In the genomic region with DNA sequence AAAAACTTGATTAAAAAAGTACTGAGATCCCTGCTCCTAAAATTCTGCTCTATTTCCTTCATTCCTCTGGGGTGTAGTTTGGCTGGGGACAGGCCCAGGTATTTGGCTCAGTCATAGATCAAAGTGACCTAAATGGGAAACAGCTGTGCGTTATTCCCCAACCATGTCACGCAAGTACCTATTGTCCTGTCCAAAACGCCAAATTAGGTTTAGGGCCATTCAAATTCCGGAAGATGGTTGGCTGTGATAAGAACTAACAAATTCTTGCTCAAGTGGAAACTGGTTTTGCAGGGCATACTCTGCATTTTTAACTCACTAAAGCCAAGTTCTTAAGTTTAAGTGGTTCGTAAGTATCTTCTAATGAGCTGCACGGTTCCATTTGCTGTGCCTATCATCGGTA, we compare ENCODE assay signal across 17 cellular contexts.
DNase-seq lines count a peak whose midpoint lies in the region; ATAC-seq and TF ChIP-seq lines count a peak whose summit lies in the region.
"Had no signal": no experiment of that assay in that cellular context is flagged by ENCODE, and none has a peak within 500 bp of the region (broad histone marks: within the 10 kb centered on the region; RNA-seq: fewer than 3 reads in every experiment).

No MANE protein-coding gene starts in this region.

- no peak for ATAC-seq in SK-N-SH treated with all-trans-retinoic acid at 6 μM for 48 hours
- ATAC-seq in stimulated activated naive CD8-positive, alpha-beta T cell treated with anti-CD3 and anti-CD28 coated beads, Interleukin-15, Interleukin-2, amounts not matched to agents 100 U/mL and 50 U/mL, for 24 hours = no peak
- ATAC-seq: Panc1 had no signal

- H3K4me2 ChIP-seq in osteoblast (ENCODE audit: insufficient read depth, low read length) = no peak overlapping the region

- H4K20me1 ChIP-seq in osteoblast (ENCODE audit: insufficient read depth, low read length) = no peaks in the 10 kb centered on the region

- DNase-seq in Daoy (ENCODE audit: low read depth) = peak; percentile 63
- DNase-seq in glomerular endothelial cell (ENCODE audit: extremely low read depth, low read depth, low spot score) = peak; percentile 92
- peak; percentile 73 for DNase-seq in prostate gland (ENCODE audit: low spot score)
- DNase-seq in stimulated activated naive CD8-positive, alpha-beta T cell treated with anti-CD3 and anti-CD28 coated beads, Interleukin-15, Interleukin-2, amounts not matched to agents 100 U/mL and 50 U/mL, for 24 hours = no peak
- DNase-seq in osteoblast (ENCODE audit: insufficient read length, low spot score, missing footprints) = no peak
- no peak for DNase-seq in amygdala (lab: John Stamatoyannopoulos, UW)
- no peak for DNase-seq in DMS114 treated with DMSO at 0.1 percent for 48 hours (lab: John Stamatoyannopoulos, UW; ENCODE audit: unreplicated experiment)
- DNase-seq: activated CD4-positive, CD25-positive, alpha-beta regulatory T cell; activated naive CD4-positive, alpha-beta T cell treated with anti-CD3 and anti-CD28 coated beads for 36 hours; COR-L47; MG63; NCI-H1930; NCI-H526 treated with DMSO at 0.1 percent for 48 hours; stimulated activated CD4-positive, alpha-beta T cell treated with anti-CD3 and anti-CD28 coated beads, Interleukin-1b, Interleukin-23, amount 100 ng/mL, for 48 hours; T-helper 1 cell had no signal

- H3K9me3 ChIP-seq in prostate gland = no peaks in the 10 kb centered on the region
- H3K9me3 ChIP-seq in osteoblast (ENCODE audit: low read depth, low read length) = no peaks in the 10 kb centered on the region
- H3K9me3 ChIP-seq: MG63 had no signal

- no peak for TF ChIP-seq CTCF in prostate gland (IDR thresholded peaks at IDR 0.05)
- no peak for TF ChIP-seq CTCF in osteoblast (IDR thresholded peaks at IDR 0.05; ENCODE audit: extremely low read depth, low read depth, low read length)

- H3K27ac ChIP-seq in prostate gland (peak overlapping the region; percentile 75), osteoblast (ENCODE audit: low read depth, low read length) (no peak overlapping the region)

- H2AFZ ChIP-seq in osteoblast (ENCODE audit: low read length) = no peak overlapping the region

- intact Hi-C loops in prostate gland (cut with DNase I) = no loop called here

- no peak overlapping the region for H3K4me3 ChIP-seq in prostate gland
- no peak overlapping the region for H3K4me3 ChIP-seq in osteoblast (ENCODE audit: insufficient read depth, low read length)
- H3K4me3 ChIP-seq: MG63 had no signal

- TF ChIP-seq POLR2A in prostate gland (IDR thresholded peaks at IDR 0.05) = no peak

- 15% methylated on average over 7 of the region's 7 CpGs for WGBS in prostate gland

- H3K27me3 ChIP-seq in prostate gland (replicated peaks; ENCODE audit: insufficient read depth) = no peaks in the 10 kb centered on the region
- H3K27me3 ChIP-seq in osteoblast (ENCODE audit: insufficient read depth, low read length) = no peaks in the 10 kb centered on the region
- H3K27me3 ChIP-seq: MG63 had no signal

- H3K4me1 ChIP-seq in prostate gland (replicated peaks) = no peaks in the 10 kb centered on the region
- peaks cover 21% of the 10 kb centered on the region for H3K4me1 ChIP-seq in osteoblast (ENCODE audit: insufficient read depth, low read length)

- H3K36me3 ChIP-seq in prostate gland (no peaks in the 10 kb centered on the region), osteoblast (ENCODE audit: insufficient read depth, low read length) (no peaks in the 10 kb centered on the region)
- H3K36me3 ChIP-seq: MG63 had no signal

- no peaks in the 10 kb centered on the region for H3K79me2 ChIP-seq in osteoblast (ENCODE audit: insufficient read depth, low read length)

TF ChIP-seq in SK-N-SH treated with all-trans-retinoic acid at 6 μM for 48 hours, 23 proteins besides CTCF, POLR2A, EP300 and RAD21:
- TF ChIP-seq GLIS3 (CRISPR knock-in tag; IDR thresholded peaks at IDR 0.05) = no peak
- TF ChIP-seq ISL1 (CRISPR knock-in tag; IDR thresholded peaks at IDR 0.05) = 0 out of 2 replicates have a peak, but pooled peaks have one; percentile 20
- no peak for TF ChIP-seq TOX (CRISPR knock-in tag; IDR thresholded peaks at IDR 0.05; ENCODE audit: borderline replicate concordance)
- TF ChIP-seq, protein P1, sequence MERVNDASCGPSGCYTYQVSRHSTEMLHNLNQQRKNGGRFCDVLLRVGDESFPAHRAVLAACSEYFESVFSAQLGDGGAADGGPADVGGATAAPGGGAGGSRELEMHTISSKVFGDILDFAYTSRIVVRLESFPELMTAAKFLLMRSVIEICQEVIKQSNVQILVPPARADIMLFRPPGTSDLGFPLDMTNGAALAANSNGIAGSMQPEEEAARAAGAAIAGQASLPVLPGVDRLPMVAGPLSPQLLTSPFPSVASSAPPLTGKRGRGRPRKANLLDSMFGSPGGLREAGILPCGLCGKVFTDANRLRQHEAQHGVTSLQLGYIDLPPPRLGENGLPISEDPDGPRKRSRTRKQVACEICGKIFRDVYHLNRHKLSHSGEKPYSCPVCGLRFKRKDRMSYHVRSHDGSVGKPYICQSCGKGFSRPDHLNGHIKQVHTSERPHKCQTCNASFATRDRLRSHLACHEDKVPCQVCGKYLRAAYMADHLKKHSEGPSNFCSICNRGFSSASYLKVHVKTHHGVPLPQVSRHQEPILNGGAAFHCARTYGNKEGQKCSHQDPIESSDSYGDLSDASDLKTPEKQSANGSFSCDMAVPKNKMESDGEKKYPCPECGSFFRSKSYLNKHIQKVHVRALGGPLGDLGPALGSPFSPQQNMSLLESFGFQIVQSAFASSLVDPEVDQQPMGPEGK (CRISPR knock-in tag; IDR thresholded peaks at IDR 0.05; ENCODE audit: borderline replicate concordance) = no peak
- no peak for TF ChIP-seq TSHZ2 (CRISPR knock-in tag; IDR thresholded peaks at IDR 0.05)

Comparison
In these comparisons a context has a peak if more than half of its experiments do, and no peak if none do; other contexts are left out.
1. DNase-seq: peak in Daoy (single experiment), glomerular endothelial cell (single experiment) and prostate gland (single experiment); none in stimulated activated naive CD8-positive, alpha-beta T cell treated with anti-CD3 and anti-CD28 coated beads, Interleukin-15, Interleukin-2, amounts not matched to agents 100 U/mL and 50 U/mL, for 24 hours (single experiment), osteoblast (single experiment), amygdala (0 of 56) and DMS114 treated with DMSO at 0.1 percent for 48 hours (single experiment).